8 cellular contexts compared by ENCODE assay signal in genomic region chr1:155050560-155051341, GRCh38. TPM values are rescaled to one million over a fixed set of nuclear protein-coding genes. Genes with fewer than 3 reads are reported as not detected.
A peak's percentile ranks its signal among the peaks of the same experiment; 100 is the strongest.
DNase-seq lines count a peak whose midpoint lies in the region; ATAC-seq, FAIRE-seq and TF ChIP-seq lines count a peak whose summit lies in the region.

Gene ADAM15 (plus strand): TSS chr1:155051316. CDS start chr1:155051387, 71 bp downstream.

- peak within 1 kb of the TSS; percentile 88 for H3K4me3 Mint-ChIP-seq in T-helper 2 cell treated with Interferon-gamma antibody and Interleukin-4, amounts not matched to agents 5 μg/mL and 100 μg/mL, for 36 hours
- H3K4me3 Mint-ChIP-seq in astrocyte (ENCODE audit: unreplicated experiment), result peak within 1 kb of the TSS; percentile 88

- H3K27ac ChIP-seq in HCT116 (ENCODE audit: low read depth, low read length), result peak within 1 kb of the TSS; percentile 93
- H3K27ac ChIP-seq in astrocyte (ENCODE audit: low read depth, low read length), result peak within 1 kb of the TSS; percentile 18
- H3K27ac ChIP-seq in hepatocyte, result peak within 1 kb of the TSS; percentile 87

- no peaks in the 10 kb centered on the region for H3K9me3 Mint-ChIP-seq in T-helper 2 cell treated with Interferon-gamma antibody and Interleukin-4, amounts not matched to agents 5 μg/mL and 100 μg/mL, for 36 hours
- H3K9me3 Mint-ChIP-seq in astrocyte (ENCODE audit: unreplicated experiment), result no peaks in the 10 kb centered on the region

- peaks cover 13 to 41% of the 10 kb centered on the region in 2 experiments for H3K4me1 ChIP-seq in HCT116 (ENCODE audit: control insufficient read depth in 1 of 2, insufficient read depth in 2 of 2, low read length in 2 of 2)
- H3K4me1 ChIP-seq in astrocyte (ENCODE audit: insufficient read depth, low read length), result peaks cover 24% of the 10 kb centered on the region
- H3K4me1 ChIP-seq in hepatocyte (ENCODE audit: insufficient read depth), result peaks cover 25% of the 10 kb centered on the region

- TF ChIP-seq POLR2A in HCT116 (IDR thresholded peaks at IDR 0.05; ENCODE audit: borderline replicate concordance, extremely low read depth, insufficient read depth, insufficient read length), result no peak

- ATAC-seq in HCT116, result peak; percentile 78
- ATAC-seq in HG03378 (IDR thresholded peaks at IDR 0.05; ENCODE audit: unreplicated experiment), result no peak

- CTCF ChIA-PET in HCT116 (lab: Charles Lee), result interaction anchor here (0.7 to 1.6 kb wide), 22 partner anchors 9 to 381 kb away, joined by 3 to 14 read pairs (median 4); partner anchors contain the start of genes PBXIP1 and SHC1

- peaks cover 3% of the 10 kb centered on the region for H3K36me3 Mint-ChIP-seq in T-helper 2 cell treated with Interferon-gamma antibody and Interleukin-4, amounts not matched to agents 5 μg/mL and 100 μg/mL, for 36 hours (ENCODE audit: low read depth)
- H3K36me3 Mint-ChIP-seq in astrocyte (ENCODE audit: low read depth, unreplicated experiment), result peaks cover 2% of the 10 kb centered on the region

- H3K27ac Mint-ChIP-seq in T-helper 2 cell treated with Interferon-gamma antibody and Interleukin-4, amounts not matched to agents 5 μg/mL and 100 μg/mL, for 36 hours, result peak within 1 kb of the TSS; percentile 85
- H3K27ac Mint-ChIP-seq in astrocyte (ENCODE audit: unreplicated experiment), result peak within 1 kb of the TSS; percentile 91

- no peaks in the 10 kb centered on the region for H3K27me3 ChIP-seq in HCT116 (ENCODE audit: insufficient read depth, low read length)
- H3K27me3 ChIP-seq in astrocyte (ENCODE audit: insufficient read depth, low read length), result no peaks in the 10 kb centered on the region
- H3K27me3 ChIP-seq in hepatocyte, result no peaks in the 10 kb centered on the region

- no peak for TF ChIP-seq RAD21 in HCT116 (IDR thresholded peaks at IDR 0.05; ENCODE audit: low read depth)

- H4K20me1 ChIP-seq in HCT116 (ENCODE audit: insufficient read depth) (no peaks in the 10 kb centered on the region), astrocyte (ENCODE audit: insufficient read depth, low read length) (peaks cover 6% of the 10 kb centered on the region), hepatocyte (ENCODE audit: insufficient read depth, poor library complexity, severe bottlenecking) (no peaks in the 10 kb centered on the region)

- TF ChIP-seq CTCF in HCT116 (IDR thresholded peaks at IDR 0.05 in 2 of 3, conservative IDR thresholded peaks at IDR 0.05 in 1 of 3; ENCODE audit: borderline replicate concordance in 1 of 3, insufficient read depth in 1 of 3, low read depth in 2 of 3, low read length in 2 of 3), result peak in 2 of 3 experiments; percentile 93 to 94; a peak in 4 of 6 replicates
- TF ChIP-seq CTCF in astrocyte (IDR thresholded peaks at IDR 0.05; ENCODE audit: insufficient read depth, low read depth, low read length), result peak; percentile 67
- peak; percentile 98 for TF ChIP-seq CTCF in hepatocyte (IDR thresholded peaks at IDR 0.05; ENCODE audit: poor library complexity)
- TF ChIP-seq CTCF in retinal pigment epithelial cell (conservative IDR thresholded peaks at IDR 0.05; ENCODE audit: low read depth, low read length), result peak; percentile 83

- H3K9me3 ChIP-seq in HCT116 (ENCODE audit: control insufficient read depth in 1 of 2, insufficient read depth in 1 of 2, low read depth in 1 of 2, low read length in 2 of 2), result no peaks in the 10 kb centered on the region
- no peaks in the 10 kb centered on the region for H3K9me3 ChIP-seq in astrocyte (ENCODE audit: insufficient read depth, low read depth, low read length)
- H3K9me3 ChIP-seq in hepatocyte (ENCODE audit: low read depth), result no peaks in the 10 kb centered on the region

- H3K9me2 ChIP-seq in HCT116 (ENCODE audit: insufficient read depth) (no peaks in the 10 kb centered on the region), hepatocyte (replicated peaks; ENCODE audit: insufficient read depth) (no peaks in the 10 kb centered on the region)

- peak within 1 kb of the TSS; percentile 100 for H3K4me2 ChIP-seq in HCT116 (ENCODE audit: low read length)
- H3K4me2 ChIP-seq in astrocyte (ENCODE audit: low read length), result peak within 1 kb of the TSS; percentile 93
- peak within 1 kb of the TSS; percentile 93 for H3K4me2 ChIP-seq in hepatocyte

- no TSS peak for BruUV-seq in HCT116 (replicated peaks; lab: Mats Ljungman, UMichigan)

- WGBS in hepatocyte (ENCODE audit: low lambda C conversion rate, missing lambda C conversion rate), result 1% methylated on average over 94 of the region's 99 CpGs

- H3K4me3 ChIP-seq in HCT116 (replicated peaks in 1 of 2; ENCODE audit: low read depth in 1 of 2, low read length in 2 of 2) (peak within 1 kb of the TSS; percentile 90 to 94), astrocyte (ENCODE audit: insufficient read depth, low read depth, low read length) (peak within 1 kb of the TSS; percentile 70), hepatocyte (peak within 1 kb of the TSS; percentile 92), retinal pigment epithelial cell (ENCODE audit: low read length) (peak within 1 kb of the TSS; percentile 78)

- peak; percentile 74 for DNase-seq in GDM1 (lab: John Stamatoyannopoulos, UW)
- DNase-seq in HCT116 (ENCODE audit: low read depth, low spot score), result peak; percentile 54
- peak; percentile 82 for DNase-seq in NCI-H1092 treated with DMSO at 0.1 percent for 48 hours (lab: John Stamatoyannopoulos, UW)
- DNase-seq in T-helper 2 cell treated with Interferon-gamma antibody and Interleukin-4, amounts not matched to agents 5 μg/mL and 100 μg/mL, for 36 hours (ENCODE audit: low spot score), result peak; percentile 82
- peak; percentile 35 for DNase-seq in astrocyte (ENCODE audit: low read depth)
- DNase-seq in hepatocyte (ENCODE audit: low spot score), result peak; percentile 93
- no peak for DNase-seq in retinal pigment epithelial cell (ENCODE audit: low read depth)

- H3K9ac ChIP-seq in HCT116 (ENCODE audit: low read length), result peak within 1 kb of the TSS; percentile 90
- H3K9ac ChIP-seq in astrocyte (ENCODE audit: low read length), result peak within 1 kb of the TSS; percentile 74

- H3K27me3 Mint-ChIP-seq in T-helper 2 cell treated with Interferon-gamma antibody and Interleukin-4, amounts not matched to agents 5 μg/mL and 100 μg/mL, for 36 hours (ENCODE audit: low read depth), result no peaks in the 10 kb centered on the region
- H3K27me3 Mint-ChIP-seq in astrocyte (ENCODE audit: low read depth, unreplicated experiment), result no peaks in the 10 kb centered on the region

- peaks cover 10 to 13% of the 10 kb centered on the region in 2 experiments; a peak in 3 of 4 replicates for H3K36me3 ChIP-seq in HCT116 (ENCODE audit: control insufficient read depth in 1 of 2, insufficient read depth in 2 of 2, low read length in 2 of 2)
- H3K36me3 ChIP-seq in astrocyte (ENCODE audit: insufficient read depth, low read length), result no peaks in the 10 kb centered on the region
- no peaks in the 10 kb centered on the region for H3K36me3 ChIP-seq in hepatocyte (replicated peaks; ENCODE audit: insufficient read depth, low read depth)

- RAD21 ChIA-PET in HCT116 (lab: Charles Lee; ENCODE audit: low non-redundant PET in 1 of 2, low total read pairs in 2 of 2, uncharacterized antibody in 2 of 2, unreplicated experiment in 2 of 2), result interaction anchor here (0.6 to 0.9 kb wide), 2 partner anchors 34 to 95 kb away, joined by 3 to 4 read pairs; partner anchors contain the start of gene PBXIP1 (in 1 of the 2)

- FAIRE-seq in astrocyte (lab: Jason Lieb, UNC), result no peak

- intact Hi-C loops in HCT116 (cut with micrococcal nuclease), result loop anchor here (5.0 kb wide), 1 partner anchor 48 kb away; the partner anchor contains the start of gene ZBTB7B

- H2AFZ ChIP-seq in HCT116 (ENCODE audit: low read depth, low read length, poor library complexity, severe bottlenecking), result no peak within 1 kb of the TSS
- peak within 1 kb of the TSS; percentile 98 for H2AFZ ChIP-seq in astrocyte (ENCODE audit: low read depth, low read length)
- peak within 1 kb of the TSS; percentile 84 for H2AFZ ChIP-seq in hepatocyte

- H3K4me1 Mint-ChIP-seq in T-helper 2 cell treated with Interferon-gamma antibody and Interleukin-4, amounts not matched to agents 5 μg/mL and 100 μg/mL, for 36 hours (ENCODE audit: low read depth), result peaks cover 19% of the 10 kb centered on the region
- peaks cover 21% of the 10 kb centered on the region for H3K4me1 Mint-ChIP-seq in astrocyte (ENCODE audit: low read depth, unreplicated experiment)

- H3K79me2 ChIP-seq in HCT116 (ENCODE audit: insufficient read depth, low read length) (peaks cover 37% of the 10 kb centered on the region), astrocyte (ENCODE audit: insufficient read depth, low read length) (no peaks in the 10 kb centered on the region), hepatocyte (no peaks in the 10 kb centered on the region)

- POLR2A ChIA-PET in HCT116 (lab: Charles Lee), result interaction anchor here (1.1 to 1.2 kb wide), 2 partner anchors 119 to 122 kb away, joined by 3 read pairs; partner anchors contain the start of gene KRTCAP2

TF ChIP-seq in HCT116, 20 proteins besides CTCF, POLR2A, EP300 and RAD21:
- TF ChIP-seq CBX3 (IDR thresholded peaks at IDR 0.05; ENCODE audit: low read depth) (no peak), REST (IDR thresholded peaks at IDR 0.05; ENCODE audit: low read depth) (no peak), POLR2AphosphoS5 (IDR thresholded peaks at IDR 0.05; ENCODE audit: low read depth, low read length) (peak; percentile 82)

RNA-seq across cellular contexts. Expression of gene ADAM15, which starts in this region (rescaled TPM):
- total RNA-seq in HCT116 (2021; ENCODE audit: unreplicated experiment), result 149 TPM
- 185 and 189 TPM in 2 replicates for polyA plus RNA-seq in HCT116 (2012)
- total RNA-seq in astrocyte, result 66.8 and 68.3 TPM in 2 replicates
- 44.8 and 55.7 TPM in 2 replicates for total RNA-seq in hepatocyte
- 108 and 117 TPM in 2 replicates for polyA plus RNA-seq in hepatocyte

Comparison
In these comparisons a context has a peak if more than half of its experiments do, and no peak if none do; other contexts are left out.
1. H3K27ac ChIP-seq: peak in every context shown above with its lines; median percentile 93 in HCT116; 87 in hepatocyte; 18 in astrocyte.